ENCODE assay signal across 10 cellular contexts in genomic region chr14:93160353-93160801, GRCh38. TPM values are rescaled to one million over a fixed set of nuclear protein-coding genes. Genes with fewer than 3 reads are reported as not detected.
A peak's percentile ranks its signal among the peaks of the same experiment; 100 is the strongest.
DNase-seq lines count a peak whose midpoint lies in the region; ATAC-seq, FAIRE-seq and TF ChIP-seq lines count a peak whose summit lies in the region.
"Had no signal": no experiment of that assay in that cellular context is flagged by ENCODE, and none has a peak within 500 bp of the region (broad histone marks: within the 10 kb centered on the region; RNA-seq: fewer than 3 reads in every experiment).

No MANE protein-coding gene starts in this region.

- no peak overlapping the region for H3K27ac Mint-ChIP-seq in activated naive CD8-positive, alpha-beta T cell treated with anti-CD3 and anti-CD28 coated beads, Interleukin-2, amount 10 ng/mL, durations not matched to agents 7 days and 5 days
- H3K27ac Mint-ChIP-seq in activated naive CD8-positive, alpha-beta T cell treated with anti-CD3 and anti-CD28 coated beads for 36 hours: no peak overlapping the region
- H3K27ac Mint-ChIP-seq: stimulated activated naive B cell treated with anti-CD40 and anti-IgM and Interleukin-4, amounts not matched to agents 10 μg/mL and 1 μg/mL and 100 μg/mL, for 72 hours had no signal

- DNase-seq in activated naive CD8-positive, alpha-beta T cell treated with anti-CD3 and anti-CD28 coated beads, Interleukin-2, amount 10 ng/mL, durations not matched to agents 7 days and 5 days: no peak
- no peak for DNase-seq in activated naive CD8-positive, alpha-beta T cell treated with anti-CD3 and anti-CD28 coated beads for 36 hours
- DNase-seq in NAMALWA (ENCODE audit: low spot score) (peak; percentile 47), bronchial epithelial cell (ENCODE audit: low read depth) (no peak), small intestine (peak; percentile 21), OCI-M2 (lab: John Stamatoyannopoulos, UW; ENCODE audit: unreplicated experiment) (no peak)
- no peak for DNase-seq in activated effector memory CD4-positive, alpha-beta T cell treated with Interleukin-2 at 50 U/mL for 16 hours
- no peak for DNase-seq in effector memory CD4-positive, alpha-beta T cell
- DNase-seq: stimulated activated naive B cell treated with anti-CD40 and anti-IgM and Interleukin-4, amounts not matched to agents 10 μg/mL and 1 μg/mL and 100 μg/mL, for 72 hours had no signal

- H3K4me1 Mint-ChIP-seq in activated naive CD8-positive, alpha-beta T cell treated with anti-CD3 and anti-CD28 coated beads, Interleukin-2, amount 10 ng/mL, durations not matched to agents 7 days and 5 days: no peaks in the 10 kb centered on the region
- H3K4me1 Mint-ChIP-seq in activated naive CD8-positive, alpha-beta T cell treated with anti-CD3 and anti-CD28 coated beads for 36 hours: no peaks in the 10 kb centered on the region
- H3K4me1 Mint-ChIP-seq: stimulated activated naive B cell treated with anti-CD40 and anti-IgM and Interleukin-4, amounts not matched to agents 10 μg/mL and 1 μg/mL and 100 μg/mL, for 72 hours had no signal

- H3K27me3 Mint-ChIP-seq in activated naive CD8-positive, alpha-beta T cell treated with anti-CD3 and anti-CD28 coated beads, Interleukin-2, amount 10 ng/mL, durations not matched to agents 7 days and 5 days: peaks cover 2% of the 10 kb centered on the region
- no peaks in the 10 kb centered on the region for H3K27me3 Mint-ChIP-seq in activated naive CD8-positive, alpha-beta T cell treated with anti-CD3 and anti-CD28 coated beads for 36 hours
- H3K27me3 Mint-ChIP-seq: stimulated activated naive B cell treated with anti-CD40 and anti-IgM and Interleukin-4, amounts not matched to agents 10 μg/mL and 1 μg/mL and 100 μg/mL, for 72 hours had no signal

- no peaks in the 10 kb centered on the region for H3K36me3 Mint-ChIP-seq in activated naive CD8-positive, alpha-beta T cell treated with anti-CD3 and anti-CD28 coated beads, Interleukin-2, amount 10 ng/mL, durations not matched to agents 7 days and 5 days
- no peaks in the 10 kb centered on the region for H3K36me3 Mint-ChIP-seq in activated naive CD8-positive, alpha-beta T cell treated with anti-CD3 and anti-CD28 coated beads for 36 hours
- H3K36me3 Mint-ChIP-seq: stimulated activated naive B cell treated with anti-CD40 and anti-IgM and Interleukin-4, amounts not matched to agents 10 μg/mL and 1 μg/mL and 100 μg/mL, for 72 hours had no signal

- peak; percentile 40 for TF ChIP-seq CTCF in bronchial epithelial cell (IDR thresholded peaks at IDR 0.05; ENCODE audit: insufficient read depth, low read length, severe bottlenecking)

- H3K27me3 ChIP-seq in bronchial epithelial cell (ENCODE audit: control insufficient read depth, insufficient read depth, low read length): no peaks in the 10 kb centered on the region
- H3K27me3 ChIP-seq in small intestine (ENCODE audit: control insufficient read depth in 2 of 2, insufficient read depth in 2 of 2, low read length in 2 of 2): no peaks in the 10 kb centered on the region
- H3K27me3 ChIP-seq in effector memory CD4-positive, alpha-beta T cell (replicated peaks; ENCODE audit: control insufficient read depth, insufficient read depth, low read length, poor library complexity, severe bottlenecking): no peaks in the 10 kb centered on the region

- no peak overlapping the region for H3K4me3 ChIP-seq in bronchial epithelial cell (ENCODE audit: low read depth, low read length)
- no peak overlapping the region for H3K4me3 ChIP-seq in small intestine (ENCODE audit: low read depth in 1 of 2, low read length in 2 of 2)
- no peak overlapping the region for H3K4me3 ChIP-seq in effector memory CD4-positive, alpha-beta T cell (ENCODE audit: insufficient read depth, low read depth, low read length, poor library complexity, severe bottlenecking)
- H3K4me3 ChIP-seq: lung had no signal

- FAIRE-seq in bronchial epithelial cell (lab: Jason Lieb, UNC) (no peak), small intestine (lab: Jason Lieb, UNC) (no peak)

- H3K9me3 Mint-ChIP-seq in activated naive CD8-positive, alpha-beta T cell treated with anti-CD3 and anti-CD28 coated beads, Interleukin-2, amount 10 ng/mL, durations not matched to agents 7 days and 5 days: no peaks in the 10 kb centered on the region
- no peaks in the 10 kb centered on the region for H3K9me3 Mint-ChIP-seq in activated naive CD8-positive, alpha-beta T cell treated with anti-CD3 and anti-CD28 coated beads for 36 hours
- H3K9me3 Mint-ChIP-seq: stimulated activated naive B cell treated with anti-CD40 and anti-IgM and Interleukin-4, amounts not matched to agents 10 μg/mL and 1 μg/mL and 100 μg/mL, for 72 hours had no signal

- POLR2A ChIA-PET in activated naive CD8-positive, alpha-beta T cell treated with anti-CD3 and anti-CD28 coated beads, Interleukin-2, amount 10 ng/mL, durations not matched to agents 7 days and 5 days (lab: Charles Lee): interaction anchor here (1.0 kb wide), 1 partner anchor 45 kb away, joined by 3 read pairs; no protein-coding TSS in a partner anchor

- peak; percentile 42 for ATAC-seq in activated naive CD8-positive, alpha-beta T cell treated with anti-CD3 and anti-CD28 coated beads, Interleukin-2, amount 10 ng/mL, durations not matched to agents 7 days and 5 days (ENCODE audit: low read depth)

- no peaks in the 10 kb centered on the region for H3K4me1 ChIP-seq in small intestine (ENCODE audit: control insufficient read depth in 2 of 2, insufficient read depth in 1 of 2, low read depth in 1 of 2, low read length in 1 of 2)
- H3K4me1 ChIP-seq in effector memory CD4-positive, alpha-beta T cell (ENCODE audit: control insufficient read depth, insufficient read depth, low read length, poor library complexity, severe bottlenecking): no peaks in the 10 kb centered on the region

- no peak overlapping the region for H3K4me3 Mint-ChIP-seq in activated naive CD8-positive, alpha-beta T cell treated with anti-CD3 and anti-CD28 coated beads, Interleukin-2, amount 10 ng/mL, durations not matched to agents 7 days and 5 days
- H3K4me3 Mint-ChIP-seq in activated naive CD8-positive, alpha-beta T cell treated with anti-CD3 and anti-CD28 coated beads for 36 hours: no peak overlapping the region
- H3K4me3 Mint-ChIP-seq: stimulated activated naive B cell treated with anti-CD40 and anti-IgM and Interleukin-4, amounts not matched to agents 10 μg/mL and 1 μg/mL and 100 μg/mL, for 72 hours had no signal

- no peaks in the 10 kb centered on the region for H3K9me3 ChIP-seq in small intestine (ENCODE audit: control insufficient read depth, low read depth)
- H3K9me3 ChIP-seq in effector memory CD4-positive, alpha-beta T cell (ENCODE audit: control insufficient read depth, low read length): no peaks in the 10 kb centered on the region

- no peaks in the 10 kb centered on the region for H3K36me3 ChIP-seq in bronchial epithelial cell (ENCODE audit: control insufficient read depth, insufficient read depth, low read length)
- no peaks in the 10 kb centered on the region for H3K36me3 ChIP-seq in small intestine (ENCODE audit: control insufficient read depth in 2 of 2, insufficient read depth in 2 of 2, low read length in 2 of 2)
- H3K36me3 ChIP-seq in effector memory CD4-positive, alpha-beta T cell (ENCODE audit: control insufficient read depth, insufficient read depth, low read length): no peaks in the 10 kb centered on the region

- H3K27ac ChIP-seq in small intestine (ENCODE audit: low read depth in 1 of 2, low read length in 1 of 2): no peak overlapping the region
- H3K27ac ChIP-seq in effector memory CD4-positive, alpha-beta T cell (ENCODE audit: insufficient read depth, low read length, poor library complexity, severe bottlenecking): no peak overlapping the region

- WGBS in small intestine, 3 donors: 13 to 33% (median 17%) methylated on average over 4 of the region's 4 CpGs

RNA-seq across cellular contexts. Expression of gene MOAP1, which starts 24.3 kb away (rescaled TPM):
- 10 to 100 TPM; 31.6 TPM for total RNA-seq in activated naive CD8-positive, alpha-beta T cell treated with anti-CD3 and anti-CD28 coated beads, Interleukin-2, amount 10 ng/mL, durations not matched to agents 7 days and 5 days
- 10 to 100 TPM; 16.6 to 16.7 TPM for total RNA-seq in activated naive CD8-positive, alpha-beta T cell treated with anti-CD3 and anti-CD28 coated beads for 36 hours
- 15.8 and 17.2 TPM in 2 replicates for total RNA-seq in bronchial epithelial cell
- 10 to 100 TPM; 14.5 to 25.0 (median 22.4) TPM for polyA plus RNA-seq in small intestine

RNA-seq across cellular contexts. Expression of gene LYSET, which starts 24.7 kb away (rescaled TPM):
- 10 to 100 TPM; 11.9 to 12.7 TPM for total RNA-seq in activated naive CD8-positive, alpha-beta T cell treated with anti-CD3 and anti-CD28 coated beads, Interleukin-2, amount 10 ng/mL, durations not matched to agents 7 days and 5 days
- total RNA-seq in activated naive CD8-positive, alpha-beta T cell treated with anti-CD3 and anti-CD28 coated beads for 36 hours: 10 to 100 TPM; 14.3 to 14.5 TPM
- total RNA-seq in bronchial epithelial cell: 11.3 and 14.7 TPM in 2 replicates
- polyA plus RNA-seq in small intestine: 10 to 100 TPM; 26.2 to 28.0 (median 27.6) TPM

RNA-seq across cellular contexts. Expression of gene ITPK1, which starts 44.7 kb away (rescaled TPM):
- total RNA-seq in activated naive CD8-positive, alpha-beta T cell treated with anti-CD3 and anti-CD28 coated beads, Interleukin-2, amount 10 ng/mL, durations not matched to agents 7 days and 5 days: 10 to 100 TPM; 89.5 to 94.1 TPM
- total RNA-seq in activated naive CD8-positive, alpha-beta T cell treated with anti-CD3 and anti-CD28 coated beads for 36 hours: 10 to 100 TPM; 87.0 to 87.4 TPM
- total RNA-seq in bronchial epithelial cell: 24.7 and 39.8 TPM in 2 replicates
- 100 to 1,000 TPM in 2 of 3 donors, 10 to 100 TPM in 1; 98.8 to 153 (median 124) TPM for polyA plus RNA-seq in small intestine

RNA-seq across cellular contexts. Expression of gene GON7, which starts 46.5 kb away (rescaled TPM):
- total RNA-seq in activated naive CD8-positive, alpha-beta T cell treated with anti-CD3 and anti-CD28 coated beads, Interleukin-2, amount 10 ng/mL, durations not matched to agents 7 days and 5 days: 10 to 100 TPM; 17.3 to 17.7 TPM
- total RNA-seq in activated naive CD8-positive, alpha-beta T cell treated with anti-CD3 and anti-CD28 coated beads for 36 hours: 10 to 100 TPM; 20.3 to 21.3 TPM
- 11.6 and 14.5 TPM in 2 replicates for total RNA-seq in bronchial epithelial cell
- polyA plus RNA-seq in small intestine: 10 to 100 TPM; 28.2 to 43.2 (median 30.5) TPM

RNA-seq across cellular contexts. Expression of gene UBR7, which starts 46.7 kb away (rescaled TPM):
- 10 to 100 TPM; 36.7 to 38.5 TPM for total RNA-seq in activated naive CD8-positive, alpha-beta T cell treated with anti-CD3 and anti-CD28 coated beads, Interleukin-2, amount 10 ng/mL, durations not matched to agents 7 days and 5 days
- total RNA-seq in activated naive CD8-positive, alpha-beta T cell treated with anti-CD3 and anti-CD28 coated beads for 36 hours: 10 to 100 TPM; 41.3 to 41.6 TPM
- 7.9 and 20.7 TPM in 2 replicates for total RNA-seq in bronchial epithelial cell
- polyA plus RNA-seq in small intestine: 10 to 100 TPM; 12.7 to 14.5 (median 13.2) TPM

Comparison
In these comparisons a context has a peak if more than half of its experiments do, and no peak if none do; other contexts are left out.
1. DNase-seq: peak in NAMALWA (single experiment) and small intestine (single experiment); none in activated naive CD8-positive, alpha-beta T cell treated with anti-CD3 and anti-CD28 coated beads, Interleukin-2, amount 10 ng/mL, durations not matched to agents 7 days and 5 days (single experiment), activated naive CD8-positive, alpha-beta T cell treated with anti-CD3 and anti-CD28 coated beads for 36 hours (single experiment), bronchial epithelial cell (single experiment), activated effector memory CD4-positive, alpha-beta T cell treated with Interleukin-2 at 50 U/mL for 16 hours (single experiment), effector memory CD4-positive, alpha-beta T cell (0 of 3) and OCI-M2 (single experiment).